ENCODE assay signal across 8 cellular contexts in the genomic region with DNA sequence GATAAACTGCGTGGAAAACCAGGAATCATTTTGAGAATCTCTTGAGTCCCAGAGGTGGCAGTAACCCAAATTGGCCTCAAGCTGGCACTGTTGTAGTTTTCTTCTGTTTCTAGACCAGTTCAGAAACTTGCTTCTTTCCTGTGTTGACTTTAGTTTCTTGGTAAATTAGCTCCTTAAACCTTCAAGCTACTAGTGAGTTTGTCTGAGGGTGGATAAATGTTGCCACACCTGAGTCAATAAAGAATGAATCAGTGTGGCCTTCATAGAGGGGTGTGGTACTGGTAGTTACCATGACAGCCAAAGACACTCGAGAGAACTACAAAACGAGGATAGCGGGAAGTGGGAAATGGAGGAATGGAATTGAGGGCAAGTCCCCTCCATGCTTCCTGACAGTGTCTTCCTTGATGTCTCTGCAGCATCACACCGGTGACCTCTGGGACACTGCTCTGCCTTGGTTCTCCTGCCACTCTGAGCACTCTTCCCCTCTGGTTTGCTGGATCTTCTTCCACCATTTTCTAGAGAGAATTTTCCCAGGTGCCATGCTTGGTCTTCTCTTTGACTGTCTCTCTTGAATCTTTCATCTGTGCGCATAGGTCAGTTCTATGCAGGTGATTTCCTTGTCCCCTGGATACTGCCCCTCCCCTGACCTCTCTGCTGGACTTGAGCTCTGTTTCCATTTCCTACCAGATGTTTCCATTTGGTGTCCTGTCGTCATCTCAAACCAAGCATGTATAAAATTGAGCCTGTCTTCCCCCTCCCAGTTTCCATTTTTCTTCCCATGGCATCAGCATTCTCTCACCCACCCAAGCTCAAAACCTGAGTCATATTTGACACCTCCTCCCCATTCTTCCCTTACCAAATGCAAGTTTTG. TPM values are rescaled to one million over a fixed set of nuclear protein-coding genes. Genes with fewer than 3 reads are reported as not detected.
DNase-seq lines count a peak whose midpoint lies in the region; ATAC-seq and TF ChIP-seq lines count a peak whose summit lies in the region.

No MANE protein-coding gene starts in this region.

- H3K27me3 Mint-ChIP-seq in activated naive CD4-positive, alpha-beta T cell treated with anti-CD3 and anti-CD28 coated beads, Interleukin-2, amount 10 ng/mL, durations not matched to agents 7 days and 5 days, result no peaks in the 10 kb centered on the region

- H3K36me3 Mint-ChIP-seq in activated naive CD4-positive, alpha-beta T cell treated with anti-CD3 and anti-CD28 coated beads, Interleukin-2, amount 10 ng/mL, durations not matched to agents 7 days and 5 days, result peaks cover 1% of the 10 kb centered on the region

- TF ChIP-seq POLR2A in breast epithelium (IDR thresholded peaks at IDR 0.05) (no peak), GM18505 (IDR thresholded peaks at IDR 0.05; ENCODE audit: borderline replicate concordance, extremely low read depth, insufficient read depth, insufficient read length) (no peak)

- intact Hi-C loops in breast epithelium (cut with DNase I; ENCODE audit: low total_unique reads), result no loop called here

- no peak overlapping the region for H3K4me3 ChIP-seq in breast epithelium

- H3K4me3 Mint-ChIP-seq in activated naive CD4-positive, alpha-beta T cell treated with anti-CD3 and anti-CD28 coated beads, Interleukin-2, amount 10 ng/mL, durations not matched to agents 7 days and 5 days, result no peak overlapping the region

- H3K4me1 ChIP-seq in breast epithelium, result no peaks in the 10 kb centered on the region

- H3K9me3 ChIP-seq in breast epithelium, result no peaks in the 10 kb centered on the region

- H3K27ac ChIP-seq in breast epithelium, result peak overlapping the region; percentile 76 to 81

- H3K36me3 ChIP-seq in breast epithelium, result no peaks in the 10 kb centered on the region

- H3K27ac Mint-ChIP-seq in activated naive CD4-positive, alpha-beta T cell treated with anti-CD3 and anti-CD28 coated beads, Interleukin-2, amount 10 ng/mL, durations not matched to agents 7 days and 5 days, result peak overlapping the region; percentile 92

- CTCF ChIA-PET in activated naive CD4-positive, alpha-beta T cell treated with anti-CD3 and anti-CD28 coated beads, Interleukin-2, amount 10 ng/mL, durations not matched to agents 7 days and 5 days (lab: Charles Lee), result interaction anchor here (0.6 to 4.6 kb wide), 30 partner anchors 9 to 265 kb away, joined by 3 to 116 read pairs (median 6); partner anchors contain the start of genes CLCF1, PITPNM1, POLD4 and RAD9A

- H3K9me3 Mint-ChIP-seq in activated naive CD4-positive, alpha-beta T cell treated with anti-CD3 and anti-CD28 coated beads, Interleukin-2, amount 10 ng/mL, durations not matched to agents 7 days and 5 days, result no peaks in the 10 kb centered on the region

- ATAC-seq in GM19395 (IDR thresholded peaks at IDR 0.05; ENCODE audit: unreplicated experiment), result no peak
- no peak for ATAC-seq in GM18505 (IDR thresholded peaks at IDR 0.05; ENCODE audit: unreplicated experiment)
- ATAC-seq in HG03442 (IDR thresholded peaks at IDR 0.05; ENCODE audit: unreplicated experiment), result no peak

- DNase-seq in activated naive CD4-positive, alpha-beta T cell treated with anti-CD3 and anti-CD28 coated beads, Interleukin-2, amount 10 ng/mL, durations not matched to agents 7 days and 5 days, result peak; percentile 52
- no peak for DNase-seq in activated naive CD4-positive, alpha-beta T cell treated with Interleukin-2 at 50 U/mL for 16 hours
- DNase-seq in NAMALWA (ENCODE audit: low spot score), result peak; percentile 64
- DNase-seq in breast epithelium (ENCODE audit: low spot score in 2 of 2), result no peak
- peak; percentile 36 for DNase-seq in middle frontal gyrus (ENCODE audit: extremely low spot score, low spot score)

- TF ChIP-seq CTCF in breast epithelium (IDR thresholded peaks at IDR 0.05), result peak; percentile 14 to 63 (median 48)

- H3K4me1 Mint-ChIP-seq in activated naive CD4-positive, alpha-beta T cell treated with anti-CD3 and anti-CD28 coated beads, Interleukin-2, amount 10 ng/mL, durations not matched to agents 7 days and 5 days, result peaks cover 38% of the 10 kb centered on the region

- H3K27me3 ChIP-seq in breast epithelium, result no peaks in the 10 kb centered on the region

RNA-seq across cellular contexts. Expression of gene POLD4, which starts 7.2 kb away (rescaled TPM):
- 10 to 100 TPM; 48.7 to 91.5 (median 69.2) TPM for total RNA-seq in breast epithelium

RNA-seq across cellular contexts. Expression of gene CLCF1, which starts 27.2 kb away (rescaled TPM):
- total RNA-seq in breast epithelium, result 10 to 100 TPM in 2 of 3 donors, 1 to 10 TPM in 1; 3.2 to 11.1 (median 10.2) TPM

RNA-seq across cellular contexts. Expression of gene SSH3, which starts 42.9 kb away (rescaled TPM):
- 10 to 100 TPM; 28.8 to 55.2 (median 34.4) TPM for total RNA-seq in breast epithelium

RNA-seq across cellular contexts. Expression of gene RAD9A, which starts 45.6 kb away (rescaled TPM):
- 10 to 100 TPM; 11.0 to 31.0 (median 24.6) TPM for total RNA-seq in breast epithelium

RNA-seq across cellular contexts. Expression of gene PPP1CA, which starts 55.5 kb away (rescaled TPM):
- total RNA-seq in breast epithelium, result 10 to 100 TPM; 73.1 to 91.9 (median 76.7) TPM

Comparison
In these comparisons a context has a peak if more than half of its experiments do, and no peak if none do; other contexts are left out.
1. DNase-seq: peak in activated naive CD4-positive, alpha-beta T cell treated with anti-CD3 and anti-CD28 coated beads, Interleukin-2, amount 10 ng/mL, durations not matched to agents 7 days and 5 days (single experiment), NAMALWA (single experiment) and middle frontal gyrus (single experiment); none in activated naive CD4-positive, alpha-beta T cell treated with Interleukin-2 at 50 U/mL for 16 hours (single experiment) and breast epithelium (0 of 2).